1 cellular context compared by ENCODE assay signal in the genomic region with DNA sequence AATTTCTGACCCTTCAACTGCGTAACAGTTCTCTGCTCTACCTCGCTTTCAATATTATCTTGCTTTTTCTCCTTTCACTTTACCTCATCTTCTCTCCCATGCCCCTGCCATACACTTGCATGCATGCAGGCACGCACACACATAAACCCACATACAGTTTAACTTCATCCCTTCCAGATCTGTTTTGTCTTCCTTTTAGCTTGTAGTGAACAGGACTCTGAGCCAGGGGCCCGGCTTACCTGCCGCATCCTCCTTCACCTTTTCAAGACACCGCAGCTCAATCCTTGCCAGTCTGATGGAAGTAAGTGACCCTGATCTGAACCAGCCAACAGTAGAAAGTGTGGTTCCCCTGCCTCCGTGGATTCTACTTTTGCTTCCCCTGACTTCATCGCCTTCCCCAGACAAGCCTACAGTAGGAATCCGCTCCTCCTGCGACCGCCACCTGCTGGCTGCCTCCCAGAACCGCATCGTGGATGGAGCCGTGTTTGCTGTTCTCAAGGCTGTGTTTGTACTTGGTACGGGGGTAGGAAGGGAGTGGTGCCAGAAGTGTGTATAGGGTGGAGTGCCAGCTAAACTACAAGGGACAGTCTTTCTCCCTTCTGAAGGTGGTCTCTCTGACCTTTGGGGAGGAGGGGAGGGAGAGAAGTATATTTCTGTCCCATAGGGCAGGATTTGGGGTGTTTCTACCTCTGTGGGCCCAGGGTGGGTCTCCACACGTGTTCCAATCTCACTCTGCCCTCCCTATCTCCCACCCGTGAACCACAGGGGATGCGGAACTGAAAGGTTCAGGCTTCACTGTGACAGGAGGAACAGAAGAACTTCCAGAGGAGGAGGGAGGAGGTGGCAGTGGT.
A peak's percentile ranks its signal among the peaks of the same experiment; 100 is the strongest.
TF ChIP-seq lines count a peak whose summit lies in the region.

No MANE protein-coding gene starts in this region.

TF ChIP-seq in K562, 482 proteins besides CTCF, POLR2A, EP300 and RAD21 (continued from another document):
- TF ChIP-seq CTBP1 (IDR thresholded peaks at IDR 0.05; ENCODE audit: borderline replicate concordance): peak; percentile 15; the same call in 1 of the 2 replicates
- TF ChIP-seq, protein P1, sequence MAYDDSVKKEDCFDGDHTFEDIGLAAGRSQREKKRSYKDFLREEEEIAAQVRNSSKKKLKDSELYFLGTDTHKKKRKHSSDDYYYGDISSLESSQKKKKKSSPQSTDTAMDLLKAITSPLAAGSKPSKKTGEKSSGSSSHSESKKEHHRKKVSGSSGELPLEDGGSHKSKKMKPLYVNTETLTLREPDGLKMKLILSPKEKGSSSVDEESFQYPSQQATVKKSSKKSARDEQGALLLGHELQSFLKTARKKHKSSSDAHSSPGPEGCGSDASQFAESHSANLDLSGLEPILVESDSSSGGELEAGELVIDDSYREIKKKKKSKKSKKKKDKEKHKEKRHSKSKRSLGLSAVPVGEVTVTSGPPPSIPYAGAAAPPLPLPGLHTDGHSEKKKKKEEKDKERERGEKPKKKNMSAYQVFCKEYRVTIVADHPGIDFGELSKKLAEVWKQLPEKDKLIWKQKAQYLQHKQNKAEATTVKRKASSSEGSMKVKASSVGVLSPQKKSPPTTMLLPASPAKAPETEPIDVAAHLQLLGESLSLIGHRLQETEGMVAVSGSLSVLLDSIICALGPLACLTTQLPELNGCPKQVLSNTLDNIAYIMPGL (CRISPR knock-in tag; IDR thresholded peaks at IDR 0.05): no peak
- TF ChIP-seq, protein P2, sequence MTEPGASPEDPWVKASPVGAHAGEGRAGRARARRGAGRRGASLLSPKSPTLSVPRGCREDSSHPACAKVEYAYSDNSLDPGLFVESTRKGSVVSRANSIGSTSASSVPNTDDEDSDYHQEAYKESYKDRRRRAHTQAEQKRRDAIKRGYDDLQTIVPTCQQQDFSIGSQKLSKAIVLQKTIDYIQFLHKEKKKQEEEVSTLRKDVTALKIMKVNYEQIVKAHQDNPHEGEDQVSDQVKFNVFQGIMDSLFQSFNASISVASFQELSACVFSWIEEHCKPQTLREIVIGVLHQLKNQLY (CRISPR knock-in tag; conservative IDR thresholded peaks at IDR 0.05): no peak
- 0 out of 2 replicates have a peak, but pooled peaks have one; percentile 48 for TF ChIP-seq CREM (IDR thresholded peaks at IDR 0.05; ENCODE audit: low read depth)
- TF ChIP-seq MTA3 (IDR thresholded peaks at IDR 0.05; ENCODE audit: borderline replicate concordance): no peak
- no peak for TF ChIP-seq SOX6 (IDR thresholded peaks at IDR 0.05)
- TF ChIP-seq ZNF586 (CRISPR knock-in tag; conservative IDR thresholded peaks at IDR 0.05): no peak
- TF ChIP-seq, protein P3, sequence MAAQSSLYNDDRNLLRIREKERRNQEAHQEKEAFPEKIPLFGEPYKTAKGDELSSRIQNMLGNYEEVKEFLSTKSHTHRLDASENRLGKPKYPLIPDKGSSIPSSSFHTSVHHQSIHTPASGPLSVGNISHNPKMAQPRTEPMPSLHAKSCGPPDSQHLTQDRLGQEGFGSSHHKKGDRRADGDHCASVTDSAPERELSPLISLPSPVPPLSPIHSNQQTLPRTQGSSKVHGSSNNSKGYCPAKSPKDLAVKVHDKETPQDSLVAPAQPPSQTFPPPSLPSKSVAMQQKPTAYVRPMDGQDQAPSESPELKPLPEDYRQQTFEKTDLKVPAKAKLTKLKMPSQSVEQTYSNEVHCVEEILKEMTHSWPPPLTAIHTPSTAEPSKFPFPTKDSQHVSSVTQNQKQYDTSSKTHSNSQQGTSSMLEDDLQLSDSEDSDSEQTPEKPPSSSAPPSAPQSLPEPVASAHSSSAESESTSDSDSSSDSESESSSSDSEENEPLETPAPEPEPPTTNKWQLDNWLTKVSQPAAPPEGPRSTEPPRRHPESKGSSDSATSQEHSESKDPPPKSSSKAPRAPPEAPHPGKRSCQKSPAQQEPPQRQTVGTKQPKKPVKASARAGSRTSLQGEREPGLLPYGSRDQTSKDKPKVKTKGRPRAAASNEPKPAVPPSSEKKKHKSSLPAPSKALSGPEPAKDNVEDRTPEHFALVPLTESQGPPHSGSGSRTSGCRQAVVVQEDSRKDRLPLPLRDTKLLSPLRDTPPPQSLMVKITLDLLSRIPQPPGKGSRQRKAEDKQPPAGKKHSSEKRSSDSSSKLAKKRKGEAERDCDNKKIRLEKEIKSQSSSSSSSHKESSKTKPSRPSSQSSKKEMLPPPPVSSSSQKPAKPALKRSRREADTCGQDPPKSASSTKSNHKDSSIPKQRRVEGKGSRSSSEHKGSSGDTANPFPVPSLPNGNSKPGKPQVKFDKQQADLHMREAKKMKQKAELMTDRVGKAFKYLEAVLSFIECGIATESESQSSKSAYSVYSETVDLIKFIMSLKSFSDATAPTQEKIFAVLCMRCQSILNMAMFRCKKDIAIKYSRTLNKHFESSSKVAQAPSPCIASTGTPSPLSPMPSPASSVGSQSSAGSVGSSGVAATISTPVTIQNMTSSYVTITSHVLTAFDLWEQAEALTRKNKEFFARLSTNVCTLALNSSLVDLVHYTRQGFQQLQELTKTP (IDR thresholded peaks at IDR 0.05; ENCODE audit: low read depth in 1 of 2, partially characterized antibody in 2 of 2): no peak
- TF ChIP-seq, protein P4, sequence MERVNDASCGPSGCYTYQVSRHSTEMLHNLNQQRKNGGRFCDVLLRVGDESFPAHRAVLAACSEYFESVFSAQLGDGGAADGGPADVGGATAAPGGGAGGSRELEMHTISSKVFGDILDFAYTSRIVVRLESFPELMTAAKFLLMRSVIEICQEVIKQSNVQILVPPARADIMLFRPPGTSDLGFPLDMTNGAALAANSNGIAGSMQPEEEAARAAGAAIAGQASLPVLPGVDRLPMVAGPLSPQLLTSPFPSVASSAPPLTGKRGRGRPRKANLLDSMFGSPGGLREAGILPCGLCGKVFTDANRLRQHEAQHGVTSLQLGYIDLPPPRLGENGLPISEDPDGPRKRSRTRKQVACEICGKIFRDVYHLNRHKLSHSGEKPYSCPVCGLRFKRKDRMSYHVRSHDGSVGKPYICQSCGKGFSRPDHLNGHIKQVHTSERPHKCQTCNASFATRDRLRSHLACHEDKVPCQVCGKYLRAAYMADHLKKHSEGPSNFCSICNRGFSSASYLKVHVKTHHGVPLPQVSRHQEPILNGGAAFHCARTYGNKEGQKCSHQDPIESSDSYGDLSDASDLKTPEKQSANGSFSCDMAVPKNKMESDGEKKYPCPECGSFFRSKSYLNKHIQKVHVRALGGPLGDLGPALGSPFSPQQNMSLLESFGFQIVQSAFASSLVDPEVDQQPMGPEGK (CRISPR knock-in tag; IDR thresholded peaks at IDR 0.05; ENCODE audit: borderline replicate concordance): no peak
- no peak for TF ChIP-seq ZFP1 (CRISPR knock-in tag; IDR thresholded peaks at IDR 0.05)
- TF ChIP-seq SIRT6 (IDR thresholded peaks at IDR 0.05; ENCODE audit: low read depth, low read length): no peak
- TF ChIP-seq MEF2A (IDR thresholded peaks at IDR 0.05; ENCODE audit: control insufficient read depth, low read depth, low read length): no peak
- no peak for TF ChIP-seq ZNF121 (CRISPR knock-in tag; conservative IDR thresholded peaks at IDR 0.05)
- no peak for TF ChIP-seq CHD1 (IDR thresholded peaks at IDR 0.05; ENCODE audit: low read length)
- TF ChIP-seq BRCA1 (IDR thresholded peaks at IDR 0.05): no peak
- TF ChIP-seq BRCA1 (CRISPR knock-in tag; IDR thresholded peaks at IDR 0.05): no peak
- TF ChIP-seq, protein P5, sequence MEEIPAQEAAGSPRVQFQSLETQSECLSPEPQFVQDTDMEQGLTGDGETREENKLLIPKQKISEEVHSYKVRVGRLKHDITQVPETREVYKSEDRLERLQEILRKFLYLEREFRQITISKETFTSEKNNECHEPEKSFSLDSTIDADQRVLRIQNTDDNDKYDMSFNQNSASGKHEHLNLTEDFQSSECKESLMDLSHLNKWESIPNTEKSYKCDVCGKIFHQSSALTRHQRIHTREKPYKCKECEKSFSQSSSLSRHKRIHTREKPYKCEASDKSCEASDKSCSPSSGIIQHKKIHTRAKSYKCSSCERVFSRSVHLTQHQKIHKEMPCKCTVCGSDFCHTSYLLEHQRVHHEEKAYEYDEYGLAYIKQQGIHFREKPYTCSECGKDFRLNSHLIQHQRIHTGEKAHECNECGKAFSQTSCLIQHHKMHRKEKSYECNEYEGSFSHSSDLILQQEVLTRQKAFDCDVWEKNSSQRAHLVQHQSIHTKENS (CRISPR knock-in tag; IDR thresholded peaks at IDR 0.05): no peak
- TF ChIP-seq DDX20 (tag; IDR thresholded peaks at IDR 0.05; ENCODE audit: low read depth): no peak
- no peak for TF ChIP-seq HDAC3 (IDR thresholded peaks at IDR 0.05; ENCODE audit: borderline replicate concordance, partially characterized antibody)
- TF ChIP-seq E2F3 (CRISPR knock-in tag; IDR thresholded peaks at IDR 0.05): no peak
- no peak for TF ChIP-seq HNRNPL (IDR thresholded peaks at IDR 0.05; ENCODE audit: low read depth, low read length)
- TF ChIP-seq ZNF197 (CRISPR knock-in tag; IDR thresholded peaks at IDR 0.05; ENCODE audit: low read depth): no peak
- TF ChIP-seq ERF (CRISPR knock-in tag; IDR thresholded peaks at IDR 0.05): no peak
- TF ChIP-seq, protein P6, sequence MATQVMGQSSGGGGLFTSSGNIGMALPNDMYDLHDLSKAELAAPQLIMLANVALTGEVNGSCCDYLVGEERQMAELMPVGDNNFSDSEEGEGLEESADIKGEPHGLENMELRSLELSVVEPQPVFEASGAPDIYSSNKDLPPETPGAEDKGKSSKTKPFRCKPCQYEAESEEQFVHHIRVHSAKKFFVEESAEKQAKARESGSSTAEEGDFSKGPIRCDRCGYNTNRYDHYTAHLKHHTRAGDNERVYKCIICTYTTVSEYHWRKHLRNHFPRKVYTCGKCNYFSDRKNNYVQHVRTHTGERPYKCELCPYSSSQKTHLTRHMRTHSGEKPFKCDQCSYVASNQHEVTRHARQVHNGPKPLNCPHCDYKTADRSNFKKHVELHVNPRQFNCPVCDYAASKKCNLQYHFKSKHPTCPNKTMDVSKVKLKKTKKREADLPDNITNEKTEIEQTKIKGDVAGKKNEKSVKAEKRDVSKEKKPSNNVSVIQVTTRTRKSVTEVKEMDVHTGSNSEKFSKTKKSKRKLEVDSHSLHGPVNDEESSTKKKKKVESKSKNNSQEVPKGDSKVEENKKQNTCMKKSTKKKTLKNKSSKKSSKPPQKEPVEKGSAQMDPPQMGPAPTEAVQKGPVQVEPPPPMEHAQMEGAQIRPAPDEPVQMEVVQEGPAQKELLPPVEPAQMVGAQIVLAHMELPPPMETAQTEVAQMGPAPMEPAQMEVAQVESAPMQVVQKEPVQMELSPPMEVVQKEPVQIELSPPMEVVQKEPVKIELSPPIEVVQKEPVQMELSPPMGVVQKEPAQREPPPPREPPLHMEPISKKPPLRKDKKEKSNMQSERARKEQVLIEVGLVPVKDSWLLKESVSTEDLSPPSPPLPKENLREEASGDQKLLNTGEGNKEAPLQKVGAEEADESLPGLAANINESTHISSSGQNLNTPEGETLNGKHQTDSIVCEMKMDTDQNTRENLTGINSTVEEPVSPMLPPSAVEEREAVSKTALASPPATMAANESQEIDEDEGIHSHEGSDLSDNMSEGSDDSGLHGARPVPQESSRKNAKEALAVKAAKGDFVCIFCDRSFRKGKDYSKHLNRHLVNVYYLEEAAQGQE (CRISPR knock-in tag; IDR thresholded peaks at IDR 0.05; ENCODE audit: low read depth): no peak
- TF ChIP-seq DPF2 (IDR thresholded peaks at IDR 0.05): no peak
- TF ChIP-seq, protein P7, sequence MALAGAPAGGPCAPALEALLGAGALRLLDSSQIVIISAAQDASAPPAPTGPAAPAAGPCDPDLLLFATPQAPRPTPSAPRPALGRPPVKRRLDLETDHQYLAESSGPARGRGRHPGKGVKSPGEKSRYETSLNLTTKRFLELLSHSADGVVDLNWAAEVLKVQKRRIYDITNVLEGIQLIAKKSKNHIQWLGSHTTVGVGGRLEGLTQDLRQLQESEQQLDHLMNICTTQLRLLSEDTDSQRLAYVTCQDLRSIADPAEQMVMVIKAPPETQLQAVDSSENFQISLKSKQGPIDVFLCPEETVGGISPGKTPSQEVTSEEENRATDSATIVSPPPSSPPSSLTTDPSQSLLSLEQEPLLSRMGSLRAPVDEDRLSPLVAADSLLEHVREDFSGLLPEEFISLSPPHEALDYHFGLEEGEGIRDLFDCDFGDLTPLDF (CRISPR knock-in tag; IDR thresholded peaks at IDR 0.05): no peak
